ENCODE assay signal across 1 cellular context in the genomic region with DNA sequence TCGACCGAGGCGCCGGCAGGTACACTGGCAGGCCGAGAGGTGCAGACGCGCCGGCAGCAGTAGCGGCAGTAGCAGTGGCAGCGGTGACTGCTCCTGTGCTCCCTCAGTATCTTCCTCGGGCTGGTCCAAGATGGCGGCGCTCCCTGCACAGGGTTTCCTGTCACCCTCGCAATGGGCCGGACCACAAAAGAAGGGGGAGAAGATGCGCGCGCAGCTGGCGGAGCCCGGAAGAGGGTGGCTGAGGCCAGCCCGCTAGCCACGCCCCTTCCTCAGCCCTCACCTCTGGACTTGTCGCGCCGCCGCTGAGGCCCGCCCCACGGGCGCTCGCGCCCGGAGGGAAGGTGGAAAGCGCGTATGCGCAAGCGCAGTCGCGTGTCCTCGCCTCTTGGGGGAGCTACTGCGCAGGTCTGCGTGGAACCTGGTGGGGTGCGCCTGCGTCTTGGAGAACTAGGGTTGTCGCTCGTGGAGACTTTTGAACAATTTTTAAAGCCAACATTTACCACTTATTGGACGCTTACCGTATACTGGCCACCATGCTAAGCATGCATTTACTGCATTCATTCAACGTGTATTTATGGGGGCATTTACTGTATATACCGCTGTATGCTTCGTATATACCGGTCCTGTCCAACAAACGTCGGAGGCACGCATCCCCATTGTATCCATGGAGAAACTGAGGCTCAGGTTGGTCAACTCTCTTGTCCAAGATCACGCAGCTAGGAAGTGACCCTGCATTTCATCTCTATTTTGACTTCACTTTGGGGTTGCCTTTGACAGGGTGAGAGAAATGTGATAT.
A peak's percentile ranks its signal among the peaks of the same experiment; 100 is the strongest.
TF ChIP-seq lines count a peak whose summit lies in the region.

Gene RAB14, minus strand, starts transcription at position 132 of the 796 bp plus-strand sequence. CDS start 8,457 bp downstream, outside the sequence.

TF ChIP-seq in K562, 482 proteins besides CTCF, POLR2A, EP300 and RAD21 (continued from another document and continues in another):
- TF ChIP-seq, protein P1, sequence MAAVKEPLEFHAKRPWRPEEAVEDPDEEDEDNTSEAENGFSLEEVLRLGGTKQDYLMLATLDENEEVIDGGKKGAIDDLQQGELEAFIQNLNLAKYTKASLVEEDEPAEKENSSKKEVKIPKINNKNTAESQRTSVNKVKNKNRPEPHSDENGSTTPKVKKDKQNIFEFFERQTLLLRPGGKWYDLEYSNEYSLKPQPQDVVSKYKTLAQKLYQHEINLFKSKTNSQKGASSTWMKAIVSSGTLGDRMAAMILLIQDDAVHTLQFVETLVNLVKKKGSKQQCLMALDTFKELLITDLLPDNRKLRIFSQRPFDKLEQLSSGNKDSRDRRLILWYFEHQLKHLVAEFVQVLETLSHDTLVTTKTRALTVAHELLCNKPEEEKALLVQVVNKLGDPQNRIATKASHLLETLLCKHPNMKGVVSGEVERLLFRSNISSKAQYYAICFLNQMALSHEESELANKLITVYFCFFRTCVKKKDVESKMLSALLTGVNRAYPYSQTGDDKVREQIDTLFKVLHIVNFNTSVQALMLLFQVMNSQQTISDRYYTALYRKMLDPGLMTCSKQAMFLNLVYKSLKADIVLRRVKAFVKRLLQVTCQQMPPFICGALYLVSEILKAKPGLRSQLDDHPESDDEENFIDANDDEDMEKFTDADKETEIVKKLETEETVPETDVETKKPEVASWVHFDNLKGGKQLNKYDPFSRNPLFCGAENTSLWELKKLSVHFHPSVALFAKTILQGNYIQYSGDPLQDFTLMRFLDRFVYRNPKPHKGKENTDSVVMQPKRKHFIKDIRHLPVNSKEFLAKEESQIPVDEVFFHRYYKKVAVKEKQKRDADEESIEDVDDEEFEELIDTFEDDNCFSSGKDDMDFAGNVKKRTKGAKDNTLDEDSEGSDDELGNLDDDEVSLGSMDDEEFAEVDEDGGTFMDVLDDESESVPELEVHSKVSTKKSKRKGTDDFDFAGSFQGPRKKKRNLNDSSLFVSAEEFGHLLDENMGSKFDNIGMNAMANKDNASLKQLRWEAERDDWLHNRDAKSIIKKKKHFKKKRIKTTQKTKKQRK (IDR thresholded peaks at IDR 0.05; ENCODE audit: borderline replicate concordance, low read depth, low read length), result no peak
- no peak for TF ChIP-seq BDP1 (IDR thresholded peaks at IDR 0.05; ENCODE audit: insufficient read depth, insufficient read length)
- no peak for TF ChIP-seq MYBL2 (IDR thresholded peaks at IDR 0.05; ENCODE audit: low read depth)
- TF ChIP-seq MYBL2 (CRISPR knock-in tag; IDR thresholded peaks at IDR 0.05; ENCODE audit: borderline replicate concordance), result no peak
- TF ChIP-seq HLTF (IDR thresholded peaks at IDR 0.05), result no peak
- peak; percentile 89 for TF ChIP-seq POLR2G (IDR thresholded peaks at IDR 0.05; ENCODE audit: low read depth, low read length)
- TF ChIP-seq JUNB (CRISPR knock-in tag; conservative IDR thresholded peaks at IDR 0.05), result no peak
- no peak for TF ChIP-seq GATA2 (CRISPR knock-in tag; IDR thresholded peaks at IDR 0.05)
- no peak for TF ChIP-seq HDAC8 (tag; IDR thresholded peaks at IDR 0.05)
- TF ChIP-seq ATF7 (IDR thresholded peaks at IDR 0.05), result peak; percentile 86
- peak in 1 of 2 experiments; percentile 81; a peak in 3 of 4 replicates for TF ChIP-seq FOXK2 (conservative IDR thresholded peaks at IDR 0.05 in 1 of 2, IDR thresholded peaks at IDR 0.05 in 1 of 2; ENCODE audit: low read depth in 2 of 2)
- TF ChIP-seq RBM34 (IDR thresholded peaks at IDR 0.05; ENCODE audit: borderline replicate concordance, insufficient read depth, low read length), result no peak
- TF ChIP-seq BMI1 (IDR thresholded peaks at IDR 0.05; ENCODE audit: low read length), result no peak
- TF ChIP-seq, protein P2, sequence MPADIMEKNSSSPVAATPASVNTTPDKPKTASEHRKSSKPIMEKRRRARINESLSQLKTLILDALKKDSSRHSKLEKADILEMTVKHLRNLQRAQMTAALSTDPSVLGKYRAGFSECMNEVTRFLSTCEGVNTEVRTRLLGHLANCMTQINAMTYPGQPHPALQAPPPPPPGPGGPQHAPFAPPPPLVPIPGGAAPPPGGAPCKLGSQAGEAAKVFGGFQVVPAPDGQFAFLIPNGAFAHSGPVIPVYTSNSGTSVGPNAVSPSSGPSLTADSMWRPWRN (IDR thresholded peaks at IDR 0.05; ENCODE audit: low read depth), result no peak
- peak; percentile 66; the same call in 1 of the 2 replicates for TF ChIP-seq POLR2H (tag; IDR thresholded peaks at IDR 0.05; ENCODE audit: low read depth)
- no peak for TF ChIP-seq DACH1 (IDR thresholded peaks at IDR 0.05; ENCODE audit: partially characterized antibody)
- TF ChIP-seq MEF2A (IDR thresholded peaks at IDR 0.05; ENCODE audit: control insufficient read depth, low read depth, low read length), result no peak
- TF ChIP-seq SMARCB1 (IDR thresholded peaks at IDR 0.05; ENCODE audit: insufficient read length, low read depth), result no peak
- TF ChIP-seq, protein P3, sequence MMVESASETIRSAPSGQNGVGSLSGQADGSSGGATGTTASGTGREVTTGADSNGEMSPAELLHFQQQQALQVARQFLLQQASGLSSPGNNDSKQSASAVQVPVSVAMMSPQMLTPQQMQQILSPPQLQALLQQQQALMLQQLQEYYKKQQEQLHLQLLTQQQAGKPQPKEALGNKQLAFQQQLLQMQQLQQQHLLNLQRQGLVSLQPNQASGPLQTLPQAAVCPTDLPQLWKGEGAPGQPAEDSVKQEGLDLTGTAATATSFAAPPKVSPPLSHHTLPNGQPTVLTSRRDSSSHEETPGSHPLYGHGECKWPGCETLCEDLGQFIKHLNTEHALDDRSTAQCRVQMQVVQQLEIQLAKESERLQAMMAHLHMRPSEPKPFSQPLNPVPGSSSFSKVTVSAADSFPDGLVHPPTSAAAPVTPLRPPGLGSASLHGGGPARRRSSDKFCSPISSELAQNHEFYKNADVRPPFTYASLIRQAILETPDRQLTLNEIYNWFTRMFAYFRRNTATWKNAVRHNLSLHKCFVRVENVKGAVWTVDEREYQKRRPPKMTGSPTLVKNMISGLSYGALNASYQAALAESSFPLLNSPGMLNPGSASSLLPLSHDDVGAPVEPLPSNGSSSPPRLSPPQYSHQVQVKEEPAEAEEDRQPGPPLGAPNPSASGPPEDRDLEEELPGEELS (CRISPR knock-in tag; IDR thresholded peaks at IDR 0.05; ENCODE audit: borderline replicate concordance), result no peak
- peak; percentile 75 for TF ChIP-seq PHF8 (IDR thresholded peaks at IDR 0.05; ENCODE audit: borderline replicate concordance, low read length)
- no peak; the same call in 1 of the 2 replicates for TF ChIP-seq ETS1 (conservative IDR thresholded peaks at IDR 0.05; ENCODE audit: control insufficient read depth, low read depth, low read length)
- no peak for TF ChIP-seq NR1H2 (CRISPR knock-in tag; IDR thresholded peaks at IDR 0.05)
- no peak for TF ChIP-seq ZNF699 (CRISPR knock-in tag; IDR thresholded peaks at IDR 0.05; ENCODE audit: insufficient replicate concordance)
- no peak for TF ChIP-seq STAT5B (CRISPR knock-in tag; IDR thresholded peaks at IDR 0.05)
- peak; percentile 35; the same call in 1 of the 2 replicates for TF ChIP-seq CREB1 (IDR thresholded peaks at IDR 0.05)
- peak; percentile 75 for TF ChIP-seq CREB1 (CRISPR knock-in tag; IDR thresholded peaks at IDR 0.05)
- TF ChIP-seq, protein P4, sequence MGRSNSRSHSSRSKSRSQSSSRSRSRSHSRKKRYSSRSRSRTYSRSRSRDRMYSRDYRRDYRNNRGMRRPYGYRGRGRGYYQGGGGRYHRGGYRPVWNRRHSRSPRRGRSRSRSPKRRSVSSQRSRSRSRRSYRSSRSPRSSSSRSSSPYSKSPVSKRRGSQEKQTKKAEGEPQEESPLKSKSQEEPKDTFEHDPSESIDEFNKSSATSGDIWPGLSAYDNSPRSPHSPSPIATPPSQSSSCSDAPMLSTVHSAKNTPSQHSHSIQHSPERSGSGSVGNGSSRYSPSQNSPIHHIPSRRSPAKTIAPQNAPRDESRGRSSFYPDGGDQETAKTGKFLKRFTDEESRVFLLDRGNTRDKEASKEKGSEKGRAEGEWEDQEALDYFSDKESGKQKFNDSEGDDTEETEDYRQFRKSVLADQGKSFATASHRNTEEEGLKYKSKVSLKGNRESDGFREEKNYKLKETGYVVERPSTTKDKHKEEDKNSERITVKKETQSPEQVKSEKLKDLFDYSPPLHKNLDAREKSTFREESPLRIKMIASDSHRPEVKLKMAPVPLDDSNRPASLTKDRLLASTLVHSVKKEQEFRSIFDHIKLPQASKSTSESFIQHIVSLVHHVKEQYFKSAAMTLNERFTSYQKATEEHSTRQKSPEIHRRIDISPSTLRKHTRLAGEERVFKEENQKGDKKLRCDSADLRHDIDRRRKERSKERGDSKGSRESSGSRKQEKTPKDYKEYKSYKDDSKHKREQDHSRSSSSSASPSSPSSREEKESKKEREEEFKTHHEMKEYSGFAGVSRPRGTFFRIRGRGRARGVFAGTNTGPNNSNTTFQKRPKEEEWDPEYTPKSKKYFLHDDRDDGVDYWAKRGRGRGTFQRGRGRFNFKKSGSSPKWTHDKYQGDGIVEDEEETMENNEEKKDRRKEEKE (IDR thresholded peaks at IDR 0.05; ENCODE audit: borderline replicate concordance in 1 of 2, control insufficient read depth in 1 of 2, low read depth in 2 of 2, low read length in 1 of 2), result peak in 1 of 2 experiments; percentile 79; a peak in 1 of 4 replicates
- no peak; the same call in 1 of the 2 replicates for TF ChIP-seq ZBED1 (IDR thresholded peaks at IDR 0.05)
- TF ChIP-seq RFX1 (IDR thresholded peaks at IDR 0.05), result no peak
- TF ChIP-seq HDAC3 (IDR thresholded peaks at IDR 0.05; ENCODE audit: borderline replicate concordance, partially characterized antibody), result no peak
- peak; percentile 43; the same call in 1 of the 2 replicates for TF ChIP-seq ELK3 (CRISPR knock-in tag; IDR thresholded peaks at IDR 0.05)
- peak; percentile 66; the same call in 1 of the 2 replicates for TF ChIP-seq MBD2 (IDR thresholded peaks at IDR 0.05; ENCODE audit: borderline replicate concordance, low read depth)
- no peak for TF ChIP-seq FUS (optimal IDR thresholded peaks at IDR 0.05; ENCODE audit: low read depth, low read length)
- no peak for TF ChIP-seq POLR2AphosphoS2 (IDR thresholded peaks at IDR 0.05; ENCODE audit: low read length)
- no peak for TF ChIP-seq ADNP (tag; IDR thresholded peaks at IDR 0.05)
- TF ChIP-seq POU5F1 (IDR thresholded peaks at IDR 0.05; ENCODE audit: borderline replicate concordance, low read depth, low read length, partially characterized antibody), result no peak
- TF ChIP-seq HOXB6 (CRISPR knock-in tag; IDR thresholded peaks at IDR 0.05; ENCODE audit: borderline replicate concordance), result no peak
- peak; percentile 69 for TF ChIP-seq EP400 (IDR thresholded peaks at IDR 0.05)
- TF ChIP-seq CBFA2T3 (IDR thresholded peaks at IDR 0.05), result no peak
- TF ChIP-seq ZNF253 (CRISPR knock-in tag; conservative IDR thresholded peaks at IDR 0.05), result no peak
- TF ChIP-seq ELF2 (CRISPR knock-in tag; IDR thresholded peaks at IDR 0.05), result no peak
- 0 out of 2 replicates have a peak, but pooled peaks have one; percentile 11 for TF ChIP-seq ZNF584 (CRISPR knock-in tag; IDR thresholded peaks at IDR 0.05; ENCODE audit: low read depth)
- TF ChIP-seq SNIP1 (IDR thresholded peaks at IDR 0.05; ENCODE audit: low read depth), result no peak
- TF ChIP-seq SMARCE1 (IDR thresholded peaks at IDR 0.05), result peak; percentile 45; the same call in 1 of the 2 replicates
- TF ChIP-seq CC2D1A (IDR thresholded peaks at IDR 0.05), result no peak
- no peak for TF ChIP-seq KLF10 (CRISPR knock-in tag; IDR thresholded peaks at IDR 0.05)
- no peak for TF ChIP-seq ZNF780A (CRISPR knock-in tag; IDR thresholded peaks at IDR 0.05)
- no peak for TF ChIP-seq DIDO1 (tag; IDR thresholded peaks at IDR 0.05; ENCODE audit: low read depth)
- no peak for TF ChIP-seq ZNF12 (CRISPR knock-in tag; IDR thresholded peaks at IDR 0.05)
- TF ChIP-seq ZSCAN32 (CRISPR knock-in tag; IDR thresholded peaks at IDR 0.05), result no peak
- TF ChIP-seq HMG20B (CRISPR knock-in tag; IDR thresholded peaks at IDR 0.05), result no peak
- no peak; the same call in 1 of the 2 replicates for TF ChIP-seq NCOA1 (IDR thresholded peaks at IDR 0.05; ENCODE audit: low read depth)
- TF ChIP-seq DNMT1 (IDR thresholded peaks at IDR 0.05), result no peak
- TF ChIP-seq, protein P5, sequence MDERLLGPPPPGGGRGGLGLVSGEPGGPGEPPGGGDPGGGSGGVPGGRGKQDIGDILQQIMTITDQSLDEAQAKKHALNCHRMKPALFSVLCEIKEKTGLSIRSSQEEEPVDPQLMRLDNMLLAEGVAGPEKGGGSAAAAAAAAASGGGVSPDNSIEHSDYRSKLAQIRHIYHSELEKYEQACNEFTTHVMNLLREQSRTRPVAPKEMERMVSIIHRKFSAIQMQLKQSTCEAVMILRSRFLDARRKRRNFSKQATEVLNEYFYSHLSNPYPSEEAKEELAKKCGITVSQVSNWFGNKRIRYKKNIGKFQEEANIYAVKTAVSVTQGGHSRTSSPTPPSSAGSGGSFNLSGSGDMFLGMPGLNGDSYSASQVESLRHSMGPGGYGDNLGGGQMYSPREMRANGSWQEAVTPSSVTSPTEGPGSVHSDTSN (CRISPR knock-in tag; IDR thresholded peaks at IDR 0.05; ENCODE audit: low read depth), result no peak
- TF ChIP-seq, protein P5 (tag; conservative IDR thresholded peaks at IDR 0.05; ENCODE audit: low read depth), result no peak
- peak; percentile 81 for TF ChIP-seq PML (IDR thresholded peaks at IDR 0.05; ENCODE audit: low read length)
- no peak for TF ChIP-seq CCAR2 (IDR thresholded peaks at IDR 0.05; ENCODE audit: low read depth, low read length)
- no peak for TF ChIP-seq TOE1 (IDR thresholded peaks at IDR 0.05; ENCODE audit: borderline replicate concordance)
- no peak for TF ChIP-seq TOE1 (CRISPR knock-in tag; IDR thresholded peaks at IDR 0.05; ENCODE audit: borderline replicate concordance, low read depth)
- TF ChIP-seq KAT2B (IDR thresholded peaks at IDR 0.05; ENCODE audit: low read depth, low read length), result no peak
